Comparison of ENCODE assay signal across 8 cellular contexts in genomic region chr2:157194097-157194688, GRCh38.
DNase-seq lines count a peak whose midpoint lies in the region; ATAC-seq and TF ChIP-seq lines count a peak whose summit lies in the region.

No MANE protein-coding gene starts in this region.

- DNase-seq in SIG-M5 treated with dmso at 0.1 percent for 504 hours (lab: John Stamatoyannopoulos, UW; ENCODE audit: unreplicated experiment) (peak; percentile 46), SIG-M5 (lab: John Stamatoyannopoulos, UW) (no peak), OCI-LY7 (ENCODE audit: low spot score) (peak; percentile 47), colonic mucosa (no peak), medulla oblongata (ENCODE audit: extremely low spot score) (peak; percentile 74)

- TF ChIP-seq CTCF in OCI-LY7 (conservative IDR thresholded peaks at IDR 0.05; ENCODE audit: low read length), result peak; percentile 88
- peak; percentile 71 for TF ChIP-seq CTCF in colonic mucosa (IDR thresholded peaks at IDR 0.05)

- H3K4me2 ChIP-seq in OCI-LY7 (ENCODE audit: low read length), result no peak overlapping the region

- peak; percentile 54 for ATAC-seq in GM21381 (IDR thresholded peaks at IDR 0.05; ENCODE audit: unreplicated experiment)
- ATAC-seq in HG03571 (IDR thresholded peaks at IDR 0.05; ENCODE audit: unreplicated experiment), result peak; percentile 46
- ATAC-seq in HG03039 (IDR thresholded peaks at IDR 0.05; ENCODE audit: unreplicated experiment), result no peak

- no peaks in the 10 kb centered on the region for H3K9me2 ChIP-seq in OCI-LY7 (ENCODE audit: insufficient read depth, low read length)

- H3K9me3 ChIP-seq in OCI-LY7 (ENCODE audit: low read length) (no peaks in the 10 kb centered on the region), colonic mucosa (no peaks in the 10 kb centered on the region)

- H3K36me3 ChIP-seq in OCI-LY7 (ENCODE audit: insufficient read depth, low read length) (no peaks in the 10 kb centered on the region), colonic mucosa (no peaks in the 10 kb centered on the region)

- no peaks in the 10 kb centered on the region for H4K20me1 ChIP-seq in OCI-LY7 (ENCODE audit: insufficient read depth, low read length)

- H3K4me3 ChIP-seq in OCI-LY7 (ENCODE audit: low read depth, low read length, poor library complexity, severe bottlenecking), result no peak overlapping the region
- H3K4me3 ChIP-seq in colonic mucosa, result no peak overlapping the region

- no peaks in the 10 kb centered on the region for H3K27me3 ChIP-seq in colonic mucosa

- no TSS peak for BruUV-seq in OCI-LY7 (replicated peaks; lab: Mats Ljungman, UMichigan)

- H3K27ac ChIP-seq in OCI-LY7 (ENCODE audit: low read depth, low read length, poor library complexity, severe bottlenecking) (no peak overlapping the region), colonic mucosa (no peak overlapping the region)

- no peak overlapping the region for H3K9ac ChIP-seq in colonic mucosa (ENCODE audit: low read depth in 2 of 2, low read length in 2 of 2)

- H2AFZ ChIP-seq in OCI-LY7 (ENCODE audit: low read length), result no peak overlapping the region

- H3K79me2 ChIP-seq in OCI-LY7 (ENCODE audit: insufficient read depth, low read depth, low read length), result no peaks in the 10 kb centered on the region

- H3K4me1 ChIP-seq in OCI-LY7 (ENCODE audit: insufficient read depth, low read length, poor library complexity, severe bottlenecking), result no peaks in the 10 kb centered on the region
- H3K4me1 ChIP-seq in colonic mucosa, result no peaks in the 10 kb centered on the region

- intact Hi-C loops in OCI-LY7 (cut with micrococcal nuclease; ENCODE audit: unreplicated experiment) (loop anchor here (10.0 kb wide), 2 partner anchors 609 to 1819 kb away; no protein-coding TSS in a partner anchor), colonic mucosa (cut with DNase I) (loop anchor here (5.0 to 10.0 kb wide), 3 partner anchors 132 to 1819 kb away; no protein-coding TSS in a partner anchor)

- POLR2A ChIA-PET in OCI-LY7 (lab: Charles Lee), result no interaction called here

- CTCF ChIA-PET in OCI-LY7 (lab: Charles Lee; ENCODE audit: unreplicated experiment), result no interaction called here

Comparison
In these comparisons a context has a peak if more than half of its experiments do, and no peak if none do; other contexts are left out.
1. DNase-seq: peak in SIG-M5 treated with dmso at 0.1 percent for 504 hours (single experiment), OCI-LY7 (single experiment) and medulla oblongata (single experiment); none in SIG-M5 (single experiment) and colonic mucosa (single experiment).